Comparison of ENCODE assay signal across 18 cellular contexts in genomic region chr1:66920543-66920942, GRCh38.
"Had no signal": no experiment of that assay in that cellular context is flagged by ENCODE, and none has a peak within 500 bp of the region (broad histone marks: within the 10 kb centered on the region; RNA-seq: fewer than 3 reads in every experiment).

No MANE protein-coding gene starts in this region.

- H3K9ac ChIP-seq: KMS-11 had no signal

- DNase-seq: IMR-90, Kasumi-1, MM.1S, NCI-H1092 treated with DMSO at 0.1 percent for 48 hours, NCI-H1436, NCI-H187 treated with DMSO at 0.1 percent for 48 hours, NCI-H2029 treated with DMSO at 0.1 percent for 48 hours, NCI-H2171, NCI-H226, NCI-H446, NCI-H510A, NCI-H526, PC-3, SHP77, T-helper 1 cell, T-helper 17 cell had no signal

- H3K27ac ChIP-seq: KMS-11, RWPE1 had no signal

- H3K4me2 ChIP-seq: KMS-11 had no signal
